ENCODE assay signal across 7 cellular contexts in genomic region chr9:94837404-94837803, GRCh38.
"Had no signal": no experiment of that assay in that cellular context is flagged by ENCODE, and none has a peak within 500 bp of the region (broad histone marks: within the 10 kb centered on the region; RNA-seq: fewer than 3 reads in every experiment).

No MANE protein-coding gene starts in this region.

- FAIRE-seq: G401.6, GM12891, GM12892, GM18507, GM19239 had no signal

- DNase-seq: GDM1, GF-D8 had no signal
